2 cellular contexts compared by ENCODE assay signal in genomic region chr6:42936398-42936797, GRCh38.
TF ChIP-seq lines count a peak whose summit lies in the region.

No MANE protein-coding gene starts in this region.

TF ChIP-seq in liver, 16 proteins besides CTCF, POLR2A, EP300 and RAD21:
- TF ChIP-seq RXRA (IDR thresholded peaks at IDR 0.05) (peak; percentile 24 to 41), ZBTB33 (IDR thresholded peaks at IDR 0.05) (no peak), JUND (IDR thresholded peaks at IDR 0.05) (no peak), NR2F2 (IDR thresholded peaks at IDR 0.05) (no peak), FOXA2 (IDR thresholded peaks at IDR 0.05) (no peak), HNF4A (conservative IDR thresholded peaks at IDR 0.05) (peak in 1 of 2 donors; percentile 13), SP1 (IDR thresholded peaks at IDR 0.05) (peak; percentile 13), REST (IDR thresholded peaks at IDR 0.05) (no peak), TAF1 (conservative IDR thresholded peaks at IDR 0.05) (no peak)

TF ChIP-seq in HepG2, 621 proteins besides CTCF, POLR2A, EP300 and RAD21:
- TF ChIP-seq CBX2 (IDR thresholded peaks at IDR 0.05; ENCODE audit: low read depth, low read length) (no peak), CBX2 (CRISPR knock-in tag; IDR thresholded peaks at IDR 0.05; ENCODE audit: low read depth) (no peak), BHLHE40 (IDR thresholded peaks at IDR 0.05; ENCODE audit: low read length) (no peak), HBP1 (CRISPR knock-in tag; IDR thresholded peaks at IDR 0.05; ENCODE audit: low read depth) (no peak), LRRFIP1 (CRISPR knock-in tag; conservative IDR thresholded peaks at IDR 0.05) (no peak), ESRRA (CRISPR knock-in tag; IDR thresholded peaks at IDR 0.05; ENCODE audit: low read depth) (no peak), PPARG (CRISPR knock-in tag; conservative IDR thresholded peaks at IDR 0.05) (no peak), SNAPC2 (CRISPR knock-in tag; IDR thresholded peaks at IDR 0.05) (no peak), ZNF558 (CRISPR knock-in tag; IDR thresholded peaks at IDR 0.05; ENCODE audit: borderline replicate concordance) (no peak), MBNL3 (CRISPR knock-in tag; conservative IDR thresholded peaks at IDR 0.05) (no peak), BRD4 (CRISPR knock-in tag; IDR thresholded peaks at IDR 0.05) (no peak), ZNF7 (CRISPR knock-in tag; IDR thresholded peaks at IDR 0.05) (no peak), HNRNPH1 (optimal IDR thresholded peaks at IDR 0.05; ENCODE audit: low read depth, low read length) (no peak), MAFK (conservative IDR thresholded peaks at IDR 0.05 in 1 of 2, IDR thresholded peaks at IDR 0.05 in 1 of 2; ENCODE audit: low read length in 2 of 2) (no peak)
